Comparison of ENCODE assay signal across 21 cellular contexts in genomic region chr7:36309716-36310115, GRCh38.
DNase-seq lines count a peak whose midpoint lies in the region; ATAC-seq and TF ChIP-seq lines count a peak whose summit lies in the region.
"Had no signal": no experiment of that assay in that cellular context is flagged by ENCODE, and none has a peak within 500 bp of the region (broad histone marks: within the 10 kb centered on the region; RNA-seq: fewer than 3 reads in every experiment).

No MANE protein-coding gene starts in this region.

- peak overlapping the region; percentile 56 for H3K27ac ChIP-seq in BLaER1
- no peak overlapping the region for H3K27ac ChIP-seq in HEK293 (ENCODE audit: extremely low read depth, low read depth, low read length)
- H3K27ac ChIP-seq in mesendoderm (ENCODE audit: low read depth, low read length) = no peak overlapping the region
- H3K27ac ChIP-seq: GM23248, Peyer's patch had no signal

- no peaks in the 10 kb centered on the region for H3K9me3 ChIP-seq in BLaER1
- H3K9me3 ChIP-seq in HEK293 (ENCODE audit: control insufficient read depth, insufficient read depth, low read depth, low read length) = no peaks in the 10 kb centered on the region
- no peaks in the 10 kb centered on the region for H3K9me3 ChIP-seq in Caco-2
- H3K9me3 ChIP-seq: Peyer's patch had no signal

- H3K23ac ChIP-seq in mesendoderm (ENCODE audit: low read length) = no peak overlapping the region

- H2BK5ac ChIP-seq in mesendoderm (ENCODE audit: low read length) = no peak overlapping the region

- peak overlapping the region; percentile 58 for H3K56ac ChIP-seq in mesendoderm (ENCODE audit: low read length)

- H3K4me1 Mint-ChIP-seq in progenitor cell of endocrine pancreas (ENCODE audit: low read depth) (no peaks in the 10 kb centered on the region), Caco-2 (ENCODE audit: low read depth, unreplicated experiment) (no peaks in the 10 kb centered on the region)
- H3K4me1 Mint-ChIP-seq in activated naive CD4-positive, alpha-beta T cell treated with anti-CD3 and anti-CD28 coated beads, Interleukin-2, amount 10 ng/mL, durations not matched to agents 7 days and 5 days = peaks cover 2% of the 10 kb centered on the region

- no peaks in the 10 kb centered on the region for H4K20me1 ChIP-seq in BLaER1

- no CpG with 5 or more reads among the region's 8 CpGs for WGBS in mesendoderm (ENCODE audit: extremely low coverage, insufficient coverage, low lambda C conversion rate)

- H3K27me3 Mint-ChIP-seq in progenitor cell of endocrine pancreas = no peaks in the 10 kb centered on the region
- no peaks in the 10 kb centered on the region for H3K27me3 Mint-ChIP-seq in Caco-2 (ENCODE audit: insufficient read depth, unreplicated experiment)
- peaks cover 8% of the 10 kb centered on the region for H3K27me3 Mint-ChIP-seq in activated naive CD4-positive, alpha-beta T cell treated with anti-CD3 and anti-CD28 coated beads, Interleukin-2, amount 10 ng/mL, durations not matched to agents 7 days and 5 days

- no peak overlapping the region for H3K4ac ChIP-seq in mesendoderm (ENCODE audit: low read depth, low read length)

- intact Hi-C loops in Caco-2 (cut with micrococcal nuclease; ENCODE audit: unreplicated experiment) = no loop called here

- no peaks in the 10 kb centered on the region for H3K79me1 ChIP-seq in mesendoderm (ENCODE audit: low read length)

- no peak overlapping the region for H4K8ac ChIP-seq in mesendoderm (ENCODE audit: low read depth, low read length)

- no peaks in the 10 kb centered on the region for H3K36me3 Mint-ChIP-seq in progenitor cell of endocrine pancreas (ENCODE audit: insufficient read depth)
- no peaks in the 10 kb centered on the region for H3K36me3 Mint-ChIP-seq in Caco-2 (ENCODE audit: insufficient read depth, unreplicated experiment)
- no peaks in the 10 kb centered on the region for H3K36me3 Mint-ChIP-seq in activated naive CD4-positive, alpha-beta T cell treated with anti-CD3 and anti-CD28 coated beads, Interleukin-2, amount 10 ng/mL, durations not matched to agents 7 days and 5 days

- ATAC-seq in esophagus mucosa = no peak
- ATAC-seq: GM12878, HCT116, SK-N-SH treated with all-trans-retinoic acid at 6 μM for 48 hours had no signal

- H3K4me3 Mint-ChIP-seq in progenitor cell of endocrine pancreas (ENCODE audit: low read depth) (no peak overlapping the region), Caco-2 (ENCODE audit: unreplicated experiment) (no peak overlapping the region)
- H3K4me3 Mint-ChIP-seq in activated naive CD4-positive, alpha-beta T cell treated with anti-CD3 and anti-CD28 coated beads, Interleukin-2, amount 10 ng/mL, durations not matched to agents 7 days and 5 days = no peak overlapping the region

- no peak overlapping the region for H2BK15ac ChIP-seq in mesendoderm (replicated peaks; ENCODE audit: low read depth)

- no peak overlapping the region for H2BK120ac ChIP-seq in mesendoderm (ENCODE audit: low read depth, low read length)

- H2AK5ac ChIP-seq in mesendoderm (ENCODE audit: low read length) = no peak overlapping the region

- H3K27ac Mint-ChIP-seq in progenitor cell of endocrine pancreas (no peak overlapping the region), Caco-2 (ENCODE audit: unreplicated experiment) (no peak overlapping the region)
- H3K27ac Mint-ChIP-seq in activated naive CD4-positive, alpha-beta T cell treated with anti-CD3 and anti-CD28 coated beads, Interleukin-2, amount 10 ng/mL, durations not matched to agents 7 days and 5 days = no peak overlapping the region

- H3K27me3 ChIP-seq in BLaER1 = no peaks in the 10 kb centered on the region
- no peaks in the 10 kb centered on the region for H3K27me3 ChIP-seq in mesendoderm (ENCODE audit: insufficient read depth, low read length, poor library complexity)
- no peaks in the 10 kb centered on the region; the same call in 1 of the 2 replicates for H3K27me3 ChIP-seq in Caco-2 (replicated peaks; ENCODE audit: control insufficient read depth, insufficient read depth, low read length)
- H3K27me3 ChIP-seq: Peyer's patch had no signal

- H3K9me3 Mint-ChIP-seq in progenitor cell of endocrine pancreas (ENCODE audit: low read depth) (no peaks in the 10 kb centered on the region), Caco-2 (ENCODE audit: unreplicated experiment) (no peaks in the 10 kb centered on the region)
- no peaks in the 10 kb centered on the region for H3K9me3 Mint-ChIP-seq in activated naive CD4-positive, alpha-beta T cell treated with anti-CD3 and anti-CD28 coated beads, Interleukin-2, amount 10 ng/mL, durations not matched to agents 7 days and 5 days

- H3K79me2 ChIP-seq in mesendoderm (ENCODE audit: control insufficient read depth, insufficient read depth, low read length) = no peaks in the 10 kb centered on the region

- DNase-seq in mesendoderm (no peak), progenitor cell of endocrine pancreas (ENCODE audit: low spot score, unreplicated experiment) (peak; percentile 7), Caco-2 (no peak), NCI-H2081 (lab: John Stamatoyannopoulos, UW) (no peak)
- DNase-seq in activated naive CD4-positive, alpha-beta T cell treated with anti-CD3 and anti-CD28 coated beads, Interleukin-2, amount 10 ng/mL, durations not matched to agents 7 days and 5 days = no peak
- DNase-seq: AML-193, EL, GM23248, IMR-90, NCI-H1105, NCI-H146, NCI-H2081 treated with DMSO at 0.1 percent for 48 hours, NCI-H446, NCI-H526 had no signal

- no peak overlapping the region for H3K4me3 ChIP-seq in BLaER1
- no peak overlapping the region for H3K4me3 ChIP-seq in HEK293 (ENCODE audit: low read depth, low read length)
- no peak overlapping the region for H3K4me3 ChIP-seq in mesendoderm (ENCODE audit: low read length)
- no peak overlapping the region for H3K4me3 ChIP-seq in Caco-2 (ENCODE audit: low read depth, low read length)
- H3K4me3 ChIP-seq: GM12878, GM23248, Peyer's patch had no signal

- H4K5ac ChIP-seq in mesendoderm (ENCODE audit: low read length) = no peak overlapping the region

- H3K18ac ChIP-seq in mesendoderm (ENCODE audit: low read length) = no peak overlapping the region

- no peak for TF ChIP-seq CTCF in HEK293 (tag by site-specific recombination; IDR thresholded peaks at IDR 0.05)
- TF ChIP-seq CTCF in progenitor cell of endocrine pancreas (IDR thresholded peaks at IDR 0.05; ENCODE audit: unreplicated experiment) = no peak
- no peak for TF ChIP-seq CTCF in Caco-2 (IDR thresholded peaks at IDR 0.05; ENCODE audit: insufficient read depth in 1 of 2, low read depth in 1 of 2, low read length in 1 of 2, severe bottlenecking in 1 of 2, unreplicated experiment in 1 of 2)

- no peaks in the 10 kb centered on the region for H3K36me3 ChIP-seq in BLaER1
- no peaks in the 10 kb centered on the region for H3K36me3 ChIP-seq in HEK293 (ENCODE audit: control insufficient read depth in 2 of 2, insufficient read depth in 1 of 2, low read length in 2 of 2)
- H3K36me3 ChIP-seq in mesendoderm (ENCODE audit: control insufficient read depth, insufficient read depth, low read length) = no peaks in the 10 kb centered on the region
- no peaks in the 10 kb centered on the region for H3K36me3 ChIP-seq in Caco-2 (ENCODE audit: control insufficient read depth, insufficient read depth, low read length)
- H3K36me3 ChIP-seq: Peyer's patch had no signal

- no TSS peak for BruUV-seq in Caco-2 (replicated peaks; lab: Mats Ljungman, UMichigan)

- POLR2A ChIA-PET in HEK293 (lab: Yijun Ruan, JAX) (no interaction called here), Caco-2 (lab: Charles Lee) (no interaction called here)

- 0 out of 2 replicates have a peak overlapping the region, but pooled peaks have one; percentile 2 for H3K9ac ChIP-seq in BLaER1
- no peak overlapping the region for H3K9ac ChIP-seq in mesendoderm (ENCODE audit: low read length)
- H3K9ac ChIP-seq: GM23248 had no signal

- H3K4me2 ChIP-seq in BLaER1 (peak overlapping the region; percentile 61), mesendoderm (ENCODE audit: low read length) (no peak overlapping the region)

- H3K4me1 ChIP-seq in BLaER1 = peaks cover 23% of the 10 kb centered on the region
- no peaks in the 10 kb centered on the region for H3K4me1 ChIP-seq in HEK293 (ENCODE audit: control insufficient read depth, insufficient read depth, low read length)
- no peaks in the 10 kb centered on the region for H3K4me1 ChIP-seq in mesendoderm (ENCODE audit: control insufficient read depth, low read depth, low read length)
- no peaks in the 10 kb centered on the region for H3K4me1 ChIP-seq in Caco-2
- H3K4me1 ChIP-seq: Peyer's patch had no signal

- CTCF ChIA-PET in HEK293 (lab: Yijun Ruan, JAX) (interaction anchor here (0.6 to 3.0 kb wide), 2 partner anchors 9 to 62 kb away, joined by 3 to 16 read pairs; no protein-coding TSS in a partner anchor), Caco-2 (lab: Charles Lee) (no interaction called here)
- CTCF ChIA-PET in activated naive CD4-positive, alpha-beta T cell treated with anti-CD3 and anti-CD28 coated beads, Interleukin-2, amount 10 ng/mL, durations not matched to agents 7 days and 5 days (lab: Charles Lee) = interaction anchor here (1.4 kb wide), 1 partner anchor 9 kb away, joined by 7 read pairs; no protein-coding TSS in a partner anchor

TF ChIP-seq in HEK293, 187 proteins besides CTCF, POLR2A, EP300 and RAD21:
- TF ChIP-seq, protein P1, sequence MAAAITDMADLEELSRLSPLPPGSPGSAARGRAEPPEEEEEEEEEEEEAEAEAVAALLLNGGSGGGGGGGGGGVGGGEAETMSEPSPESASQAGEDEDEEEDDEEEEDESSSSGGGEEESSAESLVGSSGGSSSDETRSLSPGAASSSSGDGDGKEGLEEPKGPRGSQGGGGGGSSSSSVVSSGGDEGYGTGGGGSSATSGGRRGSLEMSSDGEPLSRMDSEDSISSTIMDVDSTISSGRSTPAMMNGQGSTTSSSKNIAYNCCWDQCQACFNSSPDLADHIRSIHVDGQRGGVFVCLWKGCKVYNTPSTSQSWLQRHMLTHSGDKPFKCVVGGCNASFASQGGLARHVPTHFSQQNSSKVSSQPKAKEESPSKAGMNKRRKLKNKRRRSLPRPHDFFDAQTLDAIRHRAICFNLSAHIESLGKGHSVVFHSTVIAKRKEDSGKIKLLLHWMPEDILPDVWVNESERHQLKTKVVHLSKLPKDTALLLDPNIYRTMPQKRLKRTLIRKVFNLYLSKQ (tag by site-specific recombination; IDR thresholded peaks at IDR 0.05; ENCODE audit: borderline replicate concordance) = no peak
- TF ChIP-seq ZIC2 (tag by site-specific recombination; IDR thresholded peaks at IDR 0.05) = peak; percentile 28
- TF ChIP-seq, protein P2, sequence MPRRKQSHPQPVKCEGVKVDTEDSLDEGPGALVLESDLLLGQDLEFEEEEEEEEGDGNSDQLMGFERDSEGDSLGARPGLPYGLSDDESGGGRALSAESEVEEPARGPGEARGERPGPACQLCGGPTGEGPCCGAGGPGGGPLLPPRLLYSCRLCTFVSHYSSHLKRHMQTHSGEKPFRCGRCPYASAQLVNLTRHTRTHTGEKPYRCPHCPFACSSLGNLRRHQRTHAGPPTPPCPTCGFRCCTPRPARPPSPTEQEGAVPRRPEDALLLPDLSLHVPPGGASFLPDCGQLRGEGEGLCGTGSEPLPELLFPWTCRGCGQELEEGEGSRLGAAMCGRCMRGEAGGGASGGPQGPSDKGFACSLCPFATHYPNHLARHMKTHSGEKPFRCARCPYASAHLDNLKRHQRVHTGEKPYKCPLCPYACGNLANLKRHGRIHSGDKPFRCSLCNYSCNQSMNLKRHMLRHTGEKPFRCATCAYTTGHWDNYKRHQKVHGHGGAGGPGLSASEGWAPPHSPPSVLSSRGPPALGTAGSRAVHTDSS (tag by site-specific recombination; IDR thresholded peaks at IDR 0.05) = no peak
